In genomic region chrX:71911023-71911730, GRCh38 we compare ENCODE assay signal across 8 cellular contexts.
DNase-seq lines count a peak whose midpoint lies in the region; ATAC-seq and TF ChIP-seq lines count a peak whose summit lies in the region.

No MANE protein-coding gene starts in this region.

- H3K27me3 ChIP-seq in HUES48 (ENCODE audit: control insufficient read depth, insufficient read depth, low read length) (no peaks in the 10 kb centered on the region), parathyroid adenoma (ENCODE audit: control insufficient read depth, insufficient read depth, low read length) (no peaks in the 10 kb centered on the region)

- H3K36me3 ChIP-seq in HUES48 (ENCODE audit: control insufficient read depth, insufficient read depth, low read length) (no peaks in the 10 kb centered on the region), parathyroid adenoma (ENCODE audit: control insufficient read depth, insufficient read depth, low read length) (no peaks in the 10 kb centered on the region)

- H3K9me3 ChIP-seq in HUES48 (ENCODE audit: control insufficient read depth, insufficient read depth, low read length) = peaks cover 13% of the 10 kb centered on the region; the same call in 1 of the 2 replicates
- H3K9me3 ChIP-seq in parathyroid adenoma (ENCODE audit: control insufficient read depth, low read length) = no peaks in the 10 kb centered on the region

- ATAC-seq in HG03342 (IDR thresholded peaks at IDR 0.05; ENCODE audit: unreplicated experiment) (no peak), GM21423 (IDR thresholded peaks at IDR 0.05; ENCODE audit: unreplicated experiment) (no peak), GM19035 (IDR thresholded peaks at IDR 0.05; ENCODE audit: unreplicated experiment) (no peak)

- DNase-seq in activated CD8-positive, alpha-beta memory T cell treated with anti-CD3 and anti-CD28 coated beads, Interleukin-2, amount 50 U/mL, for 4 hours = peak; percentile 40
- DNase-seq in fibroblast of pulmonary artery (ENCODE audit: low read depth) = no peak

- H3K4me1 ChIP-seq in HUES48 (ENCODE audit: control insufficient read depth, insufficient read depth, low read length) (0 out of 2 replicates have a peak, but pooled peaks cover 3% of the 10 kb centered on the region), parathyroid adenoma (no peaks in the 10 kb centered on the region)

- TF ChIP-seq CTCF in 22Rv1 (IDR thresholded peaks at IDR 0.05) (peak; percentile 39; the same call in 1 of the 2 replicates), fibroblast of pulmonary artery (IDR thresholded peaks at IDR 0.05; ENCODE audit: low read length, missing control alignments) (no peak), parathyroid adenoma (IDR thresholded peaks at IDR 0.05) (no peak)

- H3K4me2 ChIP-seq in parathyroid adenoma (ENCODE audit: low read length) = peak overlapping the region; percentile 44

- H3K4me3 ChIP-seq in HUES48 (ENCODE audit: low read depth, low read length) (peak overlapping the region; percentile 78), fibroblast of pulmonary artery (replicated peaks; ENCODE audit: low read depth, low read length) (peak overlapping the region; percentile 44), parathyroid adenoma (ENCODE audit: low read depth, low read length) (peak overlapping the region; percentile 31)

- peak overlapping the region; percentile 70 for H2AFZ ChIP-seq in parathyroid adenoma

- H3K79me2 ChIP-seq in parathyroid adenoma = no peaks in the 10 kb centered on the region

- H3K27ac ChIP-seq in 22Rv1 (no peak overlapping the region), HUES48 (ENCODE audit: low read depth, low read length) (peak overlapping the region; percentile 76), parathyroid adenoma (no peak overlapping the region)

- H3K9ac ChIP-seq in HUES48 (ENCODE audit: low read depth, low read length) (peak overlapping the region; percentile 73), parathyroid adenoma (no peak overlapping the region)
